Comparison of ENCODE assay signal across 8 cellular contexts in genomic region chr5:122101636-122102285, GRCh38. TPM values are rescaled to one million over a fixed set of nuclear protein-coding genes. Genes with fewer than 3 reads are reported as not detected.
DNase-seq lines count a peak whose midpoint lies in the region; ATAC-seq, FAIRE-seq and TF ChIP-seq lines count a peak whose summit lies in the region.

No MANE protein-coding gene starts in this region.

- no peaks in the 10 kb centered on the region for H3K9me3 ChIP-seq in DOHH2 (ENCODE audit: control insufficient read depth, insufficient read depth, low read length)
- H3K9me3 ChIP-seq in kidney (ENCODE audit: control insufficient read depth in 1 of 2, low read length in 2 of 2), result no peaks in the 10 kb centered on the region
- H3K9me3 ChIP-seq in effector memory CD4-positive, alpha-beta T cell (ENCODE audit: control insufficient read depth, low read length), result no peaks in the 10 kb centered on the region

- H3K9me2 ChIP-seq in DOHH2 (replicated peaks; ENCODE audit: control insufficient read depth, low read length), result no peaks in the 10 kb centered on the region

- H3K4me1 ChIP-seq in DOHH2 (ENCODE audit: control insufficient read depth, low read length) (no peaks in the 10 kb centered on the region), kidney (ENCODE audit: control insufficient read depth in 1 of 2, insufficient read depth in 1 of 2, low read depth in 1 of 2, low read length in 2 of 2) (no peaks in the 10 kb centered on the region)
- H3K4me1 ChIP-seq in effector memory CD4-positive, alpha-beta T cell (ENCODE audit: control insufficient read depth, insufficient read depth, low read length, poor library complexity, severe bottlenecking), result no peaks in the 10 kb centered on the region

- H4K20me1 ChIP-seq in DOHH2 (ENCODE audit: control insufficient read depth, insufficient read depth, low read depth, low read length), result no peaks in the 10 kb centered on the region

- no peak for DNase-seq in LNCaP clone FGC (ENCODE audit: low read depth)
- no peak for DNase-seq in kidney
- DNase-seq in effector memory CD4-positive, alpha-beta T cell, result no peak
- DNase-seq in DMS79 treated with DMSO at 0.1 percent for 48 hours (lab: John Stamatoyannopoulos, UW), result no peak

- peak; percentile 84 for ATAC-seq in GM21447 (IDR thresholded peaks at IDR 0.05; ENCODE audit: unreplicated experiment)
- ATAC-seq in activated CD4-positive, CD25-positive, alpha-beta regulatory T cell treated with anti-CD3 and anti-CD28 coated beads, Interleukin-2, amount 50 U/mL, for 24 hours, result no peak

- H3F3A ChIP-seq in DOHH2 (ENCODE audit: control insufficient read depth, insufficient read depth), result no peaks in the 10 kb centered on the region

- no peaks in the 10 kb centered on the region for H3K79me2 ChIP-seq in DOHH2 (ENCODE audit: control insufficient read depth, low read length)

- intact Hi-C loops in kidney (cut with DNase I), result no loop called here

- peak; percentile 39 for FAIRE-seq in kidney (lab: Jason Lieb, UNC)

- H3K4me2 ChIP-seq in DOHH2 (ENCODE audit: low read length), result no peak overlapping the region

- TF ChIP-seq CTCF in DOHH2 (IDR thresholded peaks at IDR 0.05; ENCODE audit: low read depth, low read length, poor library complexity, severe bottlenecking) (peak; percentile 72), LNCaP clone FGC (IDR thresholded peaks at IDR 0.05; ENCODE audit: control insufficient read depth, extremely low read depth, insufficient read depth) (peak; percentile 76), VCaP (conservative IDR thresholded peaks at IDR 0.05) (peak; percentile 75), kidney (IDR thresholded peaks at IDR 0.05; ENCODE audit: borderline replicate concordance, extremely low read depth, insufficient read depth) (peak; percentile 36)

- H3K27me3 ChIP-seq in DOHH2 (ENCODE audit: control insufficient read depth, low read length), result no peaks in the 10 kb centered on the region
- no peaks in the 10 kb centered on the region for H3K27me3 ChIP-seq in effector memory CD4-positive, alpha-beta T cell (replicated peaks; ENCODE audit: control insufficient read depth, insufficient read depth, low read length, poor library complexity, severe bottlenecking)

- H3K27ac ChIP-seq in DOHH2 (ENCODE audit: low read depth, low read length), result no peak overlapping the region
- H3K27ac ChIP-seq in VCaP, result no peak overlapping the region
- H3K27ac ChIP-seq in kidney (ENCODE audit: low read depth in 2 of 2, low read length in 2 of 2), result no peak overlapping the region
- no peak overlapping the region for H3K27ac ChIP-seq in effector memory CD4-positive, alpha-beta T cell (ENCODE audit: insufficient read depth, low read length, poor library complexity, severe bottlenecking)

- H3K9ac ChIP-seq in kidney (ENCODE audit: low read length in 2 of 2), result no peak overlapping the region

- H3K4me3 ChIP-seq in DOHH2 (ENCODE audit: low read length) (no peak overlapping the region), LNCaP clone FGC (ENCODE audit: low read depth, low read length) (no peak overlapping the region), kidney (ENCODE audit: low read length in 2 of 2) (no peak overlapping the region)
- no peak overlapping the region for H3K4me3 ChIP-seq in effector memory CD4-positive, alpha-beta T cell (ENCODE audit: insufficient read depth, low read depth, low read length, poor library complexity, severe bottlenecking)

- no peaks in the 10 kb centered on the region for H3K36me3 ChIP-seq in DOHH2 (ENCODE audit: control insufficient read depth, low read length)
- H3K36me3 ChIP-seq in kidney (ENCODE audit: control insufficient read depth in 1 of 2, insufficient read depth in 2 of 2, low read length in 2 of 2), result no peaks in the 10 kb centered on the region
- no peaks in the 10 kb centered on the region for H3K36me3 ChIP-seq in effector memory CD4-positive, alpha-beta T cell (ENCODE audit: control insufficient read depth, insufficient read depth, low read length)

RNA-seq across cellular contexts. Expression of gene LOX, which starts 23.7 kb away (rescaled TPM):
- 9.2 TPM for total RNA-seq in kidney
- 3.4 TPM for polyA plus RNA-seq in kidney (ENCODE audit: insufficient read depth, low read depth, low replicate concordance)

RNA-seq across cellular contexts. Expression of gene ZNF474, which starts 27.6 kb away (rescaled TPM):
- total RNA-seq in kidney, result 0.38 TPM
- not detected for polyA plus RNA-seq in kidney (ENCODE audit: insufficient read depth, low read depth, low replicate concordance)
